In the genomic region with DNA sequence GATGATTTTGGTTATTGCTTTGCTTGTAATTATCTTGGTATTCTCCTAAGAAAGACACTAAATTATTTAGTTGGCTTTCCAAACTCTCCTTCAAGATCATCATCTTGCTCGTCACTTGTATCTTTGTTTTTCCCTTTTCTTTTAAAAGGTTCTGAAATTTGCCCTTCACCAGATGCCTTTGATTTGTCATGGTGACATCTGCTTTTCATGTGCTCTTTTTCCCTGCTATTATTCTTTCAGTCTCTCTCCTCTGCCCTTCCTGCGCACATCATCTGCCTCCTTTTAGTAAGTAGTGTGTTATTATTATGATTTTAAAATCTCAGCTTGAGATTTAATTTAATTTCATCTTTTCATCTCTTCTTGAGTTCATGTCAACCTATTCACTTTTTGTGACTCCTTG, we compare ENCODE assay signal across 33 cellular contexts.
"Had no signal": no experiment of that assay in that cellular context is flagged by ENCODE, and none has a peak within 500 bp of the region (broad histone marks: within the 10 kb centered on the region; RNA-seq: fewer than 3 reads in every experiment).

No MANE protein-coding gene starts in this region.

- DNase-seq: activated CD4-positive, alpha-beta T cell treated with anti-CD3 and anti-CD28 coated beads for 4 hours; activated CD4-positive, alpha-beta T cell treated with anti-CD3 and anti-CD28 coated beads, Interleukin-2, amount 50 U/mL, for 48 hours; activated CD8-positive, alpha-beta memory T cell treated with anti-CD3 and anti-CD28 coated beads, Interleukin-2, amount 50 U/mL, for 4 hours; activated effector memory CD4-positive, alpha-beta T cell treated with anti-CD3 and anti-CD28 coated beads, Interleukin-2, amount 50 U/mL, for 16 hours; activated naive CD4-positive, alpha-beta T cell treated with anti-CD3 and anti-CD28 coated beads for 36 hours; activated naive CD8-positive, alpha-beta T cell treated with anti-CD3 and anti-CD28 coated beads for 36 hours; activated T-cell treated with anti-CD3 and anti-CD28 coated beads, Interleukin-2, amount 50 U/mL, for 1 hour; adrenal gland; aorta; body of pancreas; dermis blood vessel endothelial cell; effector CD8-positive, alpha-beta T cell; heart left ventricle; hypothalamus; immature natural killer cell; kidney; left colon; mammary epithelial cell; midbrain; natural killer cell; pancreas; psoas muscle; stimulated activated CD4-positive, alpha-beta T cell treated with anti-CD3 and anti-CD28 coated beads, Interleukin-1b, Interleukin-23, amount 100 ng/mL, for 48 hours; stimulated activated naive B cell treated with anti-CD40 and anti-IgM and Interleukin-4, amounts not matched to agents 10 μg/mL and 1 μg/mL and 100 μg/mL, for 72 hours; stomach; thyroid gland; upper lobe of right lung had no signal

- H3K27me3 Mint-ChIP-seq: activated naive CD8-positive, alpha-beta T cell treated with anti-CD3 and anti-CD28 coated beads for 36 hours; stimulated activated naive B cell treated with anti-CD40 and anti-IgM and Interleukin-4, amounts not matched to agents 10 μg/mL and 1 μg/mL and 100 μg/mL, for 72 hours had no signal

- H3K36me3 Mint-ChIP-seq: natural killer cell had no signal

- H3K27ac Mint-ChIP-seq: activated naive CD4-positive, alpha-beta T cell treated with anti-CD3 and anti-CD28 coated beads for 36 hours; activated naive CD8-positive, alpha-beta T cell treated with anti-CD3 and anti-CD28 coated beads for 36 hours; activated T-helper 1 cell treated with anti-CD3 and anti-CD28 coated beads, Interleukin-12 subunit alpha, Interleukin-12 subunit beta, Interleukin-2, Interleukin-4 antibody, amounts not matched to agents 30 ng/mL and 10 ng/mL and 1 ng/mL, durations not matched to agents 14 hours and 24 hours and 36 hours; immature natural killer cell; natural killer cell; stimulated activated naive B cell treated with anti-CD40 and anti-IgM and Interleukin-4, amounts not matched to agents 10 μg/mL and 1 μg/mL and 100 μg/mL, for 72 hours had no signal

- H3K4me1 Mint-ChIP-seq: activated naive CD8-positive, alpha-beta T cell treated with anti-CD3 and anti-CD28 coated beads for 36 hours; immature natural killer cell had no signal

- H3K4me3 ChIP-seq: adrenal gland, body of pancreas, heart left ventricle, pancreas, psoas muscle, right atrium auricular region, smooth muscle cell, stomach, thyroid gland, upper lobe of right lung had no signal

- H3K36me3 ChIP-seq: adrenal gland, heart left ventricle, pancreas, right atrium auricular region, stomach, thyroid gland, upper lobe of right lung had no signal

- H3K9me3 Mint-ChIP-seq: activated T-helper 1 cell treated with anti-CD3 and anti-CD28 coated beads, Interleukin-12 subunit alpha, Interleukin-12 subunit beta, Interleukin-2, Interleukin-4 antibody, amounts not matched to agents 30 ng/mL and 10 ng/mL and 1 ng/mL, durations not matched to agents 14 hours and 24 hours and 36 hours; natural killer cell had no signal

- H3K27ac ChIP-seq: adrenal gland, body of pancreas, heart left ventricle, pancreas, psoas muscle, right atrium auricular region, stomach, thyroid gland, upper lobe of right lung, VCaP had no signal

- H3K4me3 Mint-ChIP-seq: activated naive CD4-positive, alpha-beta T cell treated with anti-CD3 and anti-CD28 coated beads for 36 hours; activated naive CD8-positive, alpha-beta T cell treated with anti-CD3 and anti-CD28 coated beads for 36 hours; activated T-helper 1 cell treated with anti-CD3 and anti-CD28 coated beads, Interleukin-12 subunit alpha, Interleukin-12 subunit beta, Interleukin-2, Interleukin-4 antibody, amounts not matched to agents 30 ng/mL and 10 ng/mL and 1 ng/mL, durations not matched to agents 14 hours and 24 hours and 36 hours; immature natural killer cell; natural killer cell; stimulated activated naive B cell treated with anti-CD40 and anti-IgM and Interleukin-4, amounts not matched to agents 10 μg/mL and 1 μg/mL and 100 μg/mL, for 72 hours had no signal

- H3K27me3 ChIP-seq: adrenal gland, body of pancreas, heart left ventricle, pancreas, right atrium auricular region, stomach, thyroid gland, upper lobe of right lung had no signal

- H3K9me3 ChIP-seq: adrenal gland, body of pancreas, pancreas, psoas muscle, stomach, thyroid gland, upper lobe of right lung had no signal

- H3K4me2 ChIP-seq: smooth muscle cell had no signal

- H3K4me1 ChIP-seq: adrenal gland, body of pancreas, heart left ventricle, pancreas, psoas muscle, right atrium auricular region, stomach, thyroid gland, upper lobe of right lung had no signal

- ATAC-seq: body of pancreas; heart left ventricle; left colon; natural killer cell; pancreas; psoas muscle; stimulated activated naive B cell treated with anti-CD40 and anti-IgM and Interleukin-4, amounts not matched to agents 10 μg/mL and 1 μg/mL and 100 μg/mL, for 72 hours; upper lobe of right lung had no signal

- FAIRE-seq: colon, kidney, pancreas, TTC549 had no signal
